ENCODE assay signal across 8 cellular contexts in genomic region chr3:128805771-128806170, GRCh38.
A peak's percentile ranks its signal among the peaks of the same experiment; 100 is the strongest.
DNase-seq lines count a peak whose midpoint lies in the region; ATAC-seq, FAIRE-seq and TF ChIP-seq lines count a peak whose summit lies in the region.

No MANE protein-coding gene starts in this region.

- in situ Hi-C loops in HepG2 (cut with HindIII; ENCODE audit: extremely low pct_ligation_motif_present, low pct_unique_long_range_greater_than_20kb), result loop anchor here (10.0 kb wide), 1 partner anchor 131 kb away; no protein-coding TSS in a partner anchor

- no peak for TF ChIP-seq POLR2A in HepG2 (IDR thresholded peaks at IDR 0.05; ENCODE audit: insufficient read depth in 1 of 2, low read depth in 2 of 2, low read length in 2 of 2)

- H3K27ac ChIP-seq in HepG2 (ENCODE audit: extremely low read length, insufficient read depth, low read length) (no peak overlapping the region), MM.1S (ENCODE audit: low read length) (no peak overlapping the region)

- no peaks in the 10 kb centered on the region for H3K27me3 Mint-ChIP-seq in activated CD4-positive, alpha-beta memory T cell treated with anti-CD3 and anti-CD28 coated beads, Interleukin-2, amount 10 ng/mL, durations not matched to agents 7 days and 5 days

- CTCF ChIA-PET in activated CD4-positive, alpha-beta memory T cell treated with anti-CD3 and anti-CD28 coated beads, Interleukin-2, amount 10 ng/mL, durations not matched to agents 7 days and 5 days (lab: Charles Lee), result interaction anchor here (3.0 kb wide), 1 partner anchor 11 kb away, joined by 20 read pairs; no protein-coding TSS in a partner anchor
- CTCF ChIA-PET in HepG2 (lab: Yijun Ruan, JAX; ENCODE audit: low intra/inter-chr PET ratio, low total read pairs), result no interaction called here

- H3K9me3 Mint-ChIP-seq in activated CD4-positive, alpha-beta memory T cell treated with anti-CD3 and anti-CD28 coated beads, Interleukin-2, amount 10 ng/mL, durations not matched to agents 7 days and 5 days, result no peaks in the 10 kb centered on the region

- DNase-seq in AML-193 (lab: John Stamatoyannopoulos, UW), result peak; percentile 77 to 81
- peak; percentile 63 for DNase-seq in HS-5 (ENCODE audit: low read depth)
- no peak for DNase-seq in activated CD4-positive, alpha-beta memory T cell treated with anti-CD3 and anti-CD28 coated beads, Interleukin-2, amount 10 ng/mL, durations not matched to agents 7 days and 5 days
- DNase-seq in HepG2 (ENCODE audit: low spot score), result no peak
- DNase-seq in NCI-H2029 treated with DMSO at 0.1 percent for 48 hours (lab: John Stamatoyannopoulos, UW), result no peak
- DNase-seq in MM.1S, result no peak
- DNase-seq in NCI-H1092 treated with DMSO at 0.1 percent for 48 hours (lab: John Stamatoyannopoulos, UW), result no peak

- no peaks in the 10 kb centered on the region for H3K9me2 ChIP-seq in MM.1S (replicated peaks; ENCODE audit: insufficient read depth, low read length)

- H3K9ac ChIP-seq in HepG2 (ENCODE audit: insufficient read depth, low read depth, low read length) (no peak overlapping the region), MM.1S (ENCODE audit: low read length) (no peak overlapping the region)

- peak overlapping the region; percentile 41 for H3K27ac Mint-ChIP-seq in activated CD4-positive, alpha-beta memory T cell treated with anti-CD3 and anti-CD28 coated beads, Interleukin-2, amount 10 ng/mL, durations not matched to agents 7 days and 5 days

- POLR2A ChIA-PET in activated CD4-positive, alpha-beta memory T cell treated with anti-CD3 and anti-CD28 coated beads, Interleukin-2, amount 10 ng/mL, durations not matched to agents 7 days and 5 days (lab: Charles Lee), result no interaction called here
- POLR2A ChIA-PET in HepG2 (lab: Yijun Ruan, JAX), result no interaction called here

- H2AFZ ChIP-seq in HepG2 (ENCODE audit: low read length) (no peak overlapping the region), MM.1S (ENCODE audit: low read length) (no peak overlapping the region)

- intact Hi-C loops in HepG2 (cut with micrococcal nuclease; ENCODE audit: unreplicated experiment), result no loop called here

- peaks cover 4% of the 10 kb centered on the region; the same call in 1 of the 2 replicates for H3F3A ChIP-seq in MM.1S (ENCODE audit: insufficient read depth, low read length)

- H3K4me1 Mint-ChIP-seq in activated CD4-positive, alpha-beta memory T cell treated with anti-CD3 and anti-CD28 coated beads, Interleukin-2, amount 10 ng/mL, durations not matched to agents 7 days and 5 days, result peaks cover 53% of the 10 kb centered on the region

- WGBS in HepG2 (ENCODE audit: low lambda C conversion rate), result 94% methylated on average over 4 of the region's 4 CpGs

- no peak for TF ChIP-seq CTCF in HepG2 (CRISPR knock-in tag; IDR thresholded peaks at IDR 0.05)
- TF ChIP-seq CTCF in MM.1S (IDR thresholded peaks at IDR 0.05; ENCODE audit: low read length), result no peak

- no peaks in the 10 kb centered on the region for H3K27me3 ChIP-seq in HepG2 (ENCODE audit: control insufficient read depth in 1 of 2, insufficient read depth in 2 of 2, low read length in 2 of 2)
- no peaks in the 10 kb centered on the region for H3K27me3 ChIP-seq in MM.1S (replicated peaks; ENCODE audit: insufficient read depth, low read length)

- H4K20me1 ChIP-seq in HepG2 (ENCODE audit: insufficient read depth, low read length), result peaks cover 3% of the 10 kb centered on the region; the same call in 1 of the 2 replicates
- H4K20me1 ChIP-seq in MM.1S (ENCODE audit: insufficient read depth, low read length), result no peaks in the 10 kb centered on the region

- peaks cover 59% of the 10 kb centered on the region for H3K36me3 Mint-ChIP-seq in activated CD4-positive, alpha-beta memory T cell treated with anti-CD3 and anti-CD28 coated beads, Interleukin-2, amount 10 ng/mL, durations not matched to agents 7 days and 5 days (ENCODE audit: low read depth)

- H3K9me3 ChIP-seq in HepG2 (ENCODE audit: low read length) (no peaks in the 10 kb centered on the region), MM.1S (replicated peaks; ENCODE audit: insufficient read depth, low read length) (no peaks in the 10 kb centered on the region)

- H3K4me1 ChIP-seq in HepG2 (ENCODE audit: insufficient read depth, low read length) (no peaks in the 10 kb centered on the region), MM.1S (ENCODE audit: low read length) (peaks cover 20% of the 10 kb centered on the region)

- no peak overlapping the region for H3K4me3 ChIP-seq in HepG2 (replicated peaks in 1 of 3; ENCODE audit: insufficient read depth in 1 of 3, low read depth in 2 of 3, low read length in 3 of 3)
- H3K4me3 ChIP-seq in MM.1S (ENCODE audit: low read length), result no peak overlapping the region

- FAIRE-seq in HepG2 (lab: Jason Lieb, UNC), result no peak

- no TSS peak for BruUV-seq in HepG2 (replicated peaks; lab: Mats Ljungman, UMichigan)

- ATAC-seq in HepG2, result no peak
- no peak for ATAC-seq in GM21576 (IDR thresholded peaks at IDR 0.05; ENCODE audit: unreplicated experiment)

- H3K4me3 Mint-ChIP-seq in activated CD4-positive, alpha-beta memory T cell treated with anti-CD3 and anti-CD28 coated beads, Interleukin-2, amount 10 ng/mL, durations not matched to agents 7 days and 5 days, result no peak overlapping the region

- H3K4me2 ChIP-seq in HepG2 (ENCODE audit: low read depth, low read length), result no peak overlapping the region
- H3K4me2 ChIP-seq in MM.1S (ENCODE audit: low read depth, low read length), result no peak overlapping the region

- TF ChIP-seq EP300 in HepG2 (IDR thresholded peaks at IDR 0.05; ENCODE audit: low read depth in 2 of 2, low read length in 2 of 2) (no peak), HepG2 (CRISPR knock-in tag; IDR thresholded peaks at IDR 0.05; ENCODE audit: borderline replicate concordance) (no peak)

- peaks cover 28 to 69% of the 10 kb centered on the region in 2 experiments for H3K36me3 ChIP-seq in HepG2 (replicated peaks in 1 of 2; ENCODE audit: control insufficient read depth in 1 of 2, insufficient read depth in 2 of 2, low read length in 2 of 2)
- H3K36me3 ChIP-seq in MM.1S (replicated peaks; ENCODE audit: insufficient read depth, low read length), result 0 out of 2 replicates have a peak, but pooled peaks cover 7% of the 10 kb centered on the region

- no peaks in the 10 kb centered on the region for H3K79me2 ChIP-seq in HepG2 (ENCODE audit: insufficient read depth, low read length)
- peaks cover 65% of the 10 kb centered on the region for H3K79me2 ChIP-seq in MM.1S (ENCODE audit: low read length)

- no peak for TF ChIP-seq RAD21 in HepG2 (CRISPR knock-in tag; IDR thresholded peaks at IDR 0.05)

TF ChIP-seq in HepG2, 621 proteins besides CTCF, POLR2A, EP300 and RAD21:
- TF ChIP-seq SIX4 (CRISPR knock-in tag; IDR thresholded peaks at IDR 0.05), result no peak
- peak; percentile 56 for TF ChIP-seq CREB1 (IDR thresholded peaks at IDR 0.05)
- no peak for TF ChIP-seq CREB1 (CRISPR knock-in tag; IDR thresholded peaks at IDR 0.05)
- no peak for TF ChIP-seq ZNF691 (CRISPR knock-in tag; IDR thresholded peaks at IDR 0.05; ENCODE audit: borderline replicate concordance, low read depth)
TF ChIP-seq in HepG2: peak in this region for 1.

Comparison
In these comparisons a context has a peak if more than half of its experiments do, and no peak if none do; other contexts are left out.
1. DNase-seq: peak in AML-193 (2 of 2) and HS-5 (single experiment); none in activated CD4-positive, alpha-beta memory T cell treated with anti-CD3 and anti-CD28 coated beads, Interleukin-2, amount 10 ng/mL, durations not matched to agents 7 days and 5 days (single experiment), HepG2 (single experiment), NCI-H2029 treated with DMSO at 0.1 percent for 48 hours (single experiment), MM.1S (single experiment) and NCI-H1092 treated with DMSO at 0.1 percent for 48 hours (single experiment).